ENCODE assay signal across 2 cellular contexts in the genomic region with DNA sequence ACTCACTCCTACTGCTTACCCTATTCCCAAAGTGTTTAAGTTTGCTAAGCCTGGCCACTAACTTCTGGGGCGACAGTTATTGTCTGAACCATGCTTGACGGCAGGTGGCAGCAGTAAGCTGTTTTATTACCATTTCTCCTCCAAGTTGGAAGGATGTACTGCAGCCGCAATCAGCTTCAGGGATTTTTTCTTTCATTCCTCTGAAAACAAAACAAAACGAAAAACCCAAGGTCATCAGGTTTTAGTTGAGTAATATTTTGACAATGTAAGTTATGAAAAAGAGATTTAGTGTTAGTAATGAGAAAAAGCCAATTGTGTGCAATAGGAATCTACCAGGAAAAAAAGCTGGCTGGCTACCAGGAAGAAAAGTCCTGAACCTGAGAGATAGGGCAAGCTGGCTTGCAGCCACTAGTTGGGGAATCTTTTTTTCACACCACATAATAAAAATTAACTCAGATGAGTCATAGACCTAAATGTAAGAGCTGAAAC.
A peak's percentile ranks its signal among the peaks of the same experiment; 100 is the strongest.
TF ChIP-seq lines count a peak whose summit lies in the region.

No MANE protein-coding gene starts in this region.

TF ChIP-seq in Ishikawa, 13 proteins besides CTCF, POLR2A, EP300 and RAD21 (continued from another document):
- TF ChIP-seq, protein P1, sequence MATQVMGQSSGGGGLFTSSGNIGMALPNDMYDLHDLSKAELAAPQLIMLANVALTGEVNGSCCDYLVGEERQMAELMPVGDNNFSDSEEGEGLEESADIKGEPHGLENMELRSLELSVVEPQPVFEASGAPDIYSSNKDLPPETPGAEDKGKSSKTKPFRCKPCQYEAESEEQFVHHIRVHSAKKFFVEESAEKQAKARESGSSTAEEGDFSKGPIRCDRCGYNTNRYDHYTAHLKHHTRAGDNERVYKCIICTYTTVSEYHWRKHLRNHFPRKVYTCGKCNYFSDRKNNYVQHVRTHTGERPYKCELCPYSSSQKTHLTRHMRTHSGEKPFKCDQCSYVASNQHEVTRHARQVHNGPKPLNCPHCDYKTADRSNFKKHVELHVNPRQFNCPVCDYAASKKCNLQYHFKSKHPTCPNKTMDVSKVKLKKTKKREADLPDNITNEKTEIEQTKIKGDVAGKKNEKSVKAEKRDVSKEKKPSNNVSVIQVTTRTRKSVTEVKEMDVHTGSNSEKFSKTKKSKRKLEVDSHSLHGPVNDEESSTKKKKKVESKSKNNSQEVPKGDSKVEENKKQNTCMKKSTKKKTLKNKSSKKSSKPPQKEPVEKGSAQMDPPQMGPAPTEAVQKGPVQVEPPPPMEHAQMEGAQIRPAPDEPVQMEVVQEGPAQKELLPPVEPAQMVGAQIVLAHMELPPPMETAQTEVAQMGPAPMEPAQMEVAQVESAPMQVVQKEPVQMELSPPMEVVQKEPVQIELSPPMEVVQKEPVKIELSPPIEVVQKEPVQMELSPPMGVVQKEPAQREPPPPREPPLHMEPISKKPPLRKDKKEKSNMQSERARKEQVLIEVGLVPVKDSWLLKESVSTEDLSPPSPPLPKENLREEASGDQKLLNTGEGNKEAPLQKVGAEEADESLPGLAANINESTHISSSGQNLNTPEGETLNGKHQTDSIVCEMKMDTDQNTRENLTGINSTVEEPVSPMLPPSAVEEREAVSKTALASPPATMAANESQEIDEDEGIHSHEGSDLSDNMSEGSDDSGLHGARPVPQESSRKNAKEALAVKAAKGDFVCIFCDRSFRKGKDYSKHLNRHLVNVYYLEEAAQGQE (IDR thresholded peaks at IDR 0.05; ENCODE audit: low read depth) = no peak
- TF ChIP-seq ZBTB7A (IDR thresholded peaks at IDR 0.05; ENCODE audit: low read depth) (no peak), TAF1 (IDR thresholded peaks at IDR 0.05; ENCODE audit: low read depth) (no peak), TEAD4 (IDR thresholded peaks at IDR 0.05) (no peak), YY1 (IDR thresholded peaks at IDR 0.05; ENCODE audit: low read depth) (no peak), CREB1 (IDR thresholded peaks at IDR 0.05; ENCODE audit: low read depth) (no peak), FOXM1 (IDR thresholded peaks at IDR 0.05; ENCODE audit: borderline replicate concordance, low read depth) (no peak), TCF12 (IDR thresholded peaks at IDR 0.05; ENCODE audit: low read depth) (no peak), USF1 (IDR thresholded peaks at IDR 0.05) (no peak), CEBPB (IDR thresholded peaks at IDR 0.05) (no peak), EGR1 (IDR thresholded peaks at IDR 0.05) (no peak)
- TF ChIP-seq, protein P2, sequence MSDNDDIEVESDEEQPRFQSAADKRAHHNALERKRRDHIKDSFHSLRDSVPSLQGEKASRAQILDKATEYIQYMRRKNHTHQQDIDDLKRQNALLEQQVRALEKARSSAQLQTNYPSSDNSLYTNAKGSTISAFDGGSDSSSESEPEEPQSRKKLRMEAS (IDR thresholded peaks at IDR 0.05) = no peak

TF ChIP-seq in K562, 482 proteins besides CTCF, POLR2A, EP300 and RAD21 (continued from another document):
- TF ChIP-seq ZNF592 (IDR thresholded peaks at IDR 0.05) (no peak), ARID1B (IDR thresholded peaks at IDR 0.05) (0 out of 2 replicates have a peak, but pooled peaks have one; percentile 21), XRCC4 (IDR thresholded peaks at IDR 0.05; ENCODE audit: extremely low read depth, insufficient read depth, insufficient read length) (no peak), CBFA2T3 (IDR thresholded peaks at IDR 0.05) (0 out of 2 replicates have a peak, but pooled peaks have one; percentile 4), MTF1 (CRISPR knock-in tag; IDR thresholded peaks at IDR 0.05; ENCODE audit: borderline replicate concordance) (no peak)
